9 cellular contexts compared by ENCODE assay signal in genomic region chr6:53199156-53199555, GRCh38. TPM values are rescaled to one million over a fixed set of nuclear protein-coding genes. Genes with fewer than 3 reads are reported as not detected.
DNase-seq lines count a peak whose midpoint lies in the region; ATAC-seq and TF ChIP-seq lines count a peak whose summit lies in the region.
"Had no signal": no experiment of that assay in that cellular context is flagged by ENCODE, and none has a peak within 500 bp of the region (broad histone marks: within the 10 kb centered on the region; RNA-seq: fewer than 3 reads in every experiment).

No MANE protein-coding gene starts in this region.

- no peaks in the 10 kb centered on the region for H3K27me3 Mint-ChIP-seq in mesothelial cell of epicardium (ENCODE audit: low read depth)

- ATAC-seq in GM18867 (IDR thresholded peaks at IDR 0.05; ENCODE audit: unreplicated experiment) (peak; percentile 92), GM21717 (IDR thresholded peaks at IDR 0.05; ENCODE audit: unreplicated experiment) (peak; percentile 97), HG03342 (IDR thresholded peaks at IDR 0.05; ENCODE audit: unreplicated experiment) (peak; percentile 99)

- H3K27ac Mint-ChIP-seq in mesothelial cell of epicardium = no peak overlapping the region

- no peaks in the 10 kb centered on the region for H3K36me3 Mint-ChIP-seq in mesothelial cell of epicardium

- DNase-seq in germinal center (ENCODE audit: low spot score) = peak; percentile 45
- DNase-seq in mesothelial cell of epicardium (ENCODE audit: low spot score in 2 of 2, unreplicated experiment in 2 of 2) = no peak
- DNase-seq in cerebellum (ENCODE audit: low spot score) = no peak
- no peak for DNase-seq in GDM1 (lab: John Stamatoyannopoulos, UW)
- DNase-seq in activated naive CD4-positive, alpha-beta T cell treated with Interleukin-2 at 50 U/mL for 16 hours = no peak
- DNase-seq: dermis blood vessel endothelial cell had no signal

- TF ChIP-seq CTCF in mesothelial cell of epicardium (IDR thresholded peaks at IDR 0.05; ENCODE audit: unreplicated experiment) = no peak

- peaks cover 12% of the 10 kb centered on the region for H3K4me1 Mint-ChIP-seq in mesothelial cell of epicardium

- no peak overlapping the region for H3K4me3 Mint-ChIP-seq in mesothelial cell of epicardium

- no peaks in the 10 kb centered on the region for H3K9me3 Mint-ChIP-seq in mesothelial cell of epicardium

RNA-seq across cellular contexts. Expression of gene GCM1, which starts 50.5 kb away (rescaled TPM):
- total RNA-seq in mesothelial cell of epicardium (not detected in 3 replicates), cerebellum (not detected)
- total RNA-seq: dermis blood vessel endothelial cell had no signal
